In genomic region chr4:8766610-8767009, GRCh38 we compare ENCODE assay signal across 15 cellular contexts.
DNase-seq lines count a peak whose midpoint lies in the region; ATAC-seq and TF ChIP-seq lines count a peak whose summit lies in the region.
"Had no signal": no experiment of that assay in that cellular context is flagged by ENCODE, and none has a peak within 500 bp of the region (broad histone marks: within the 10 kb centered on the region; RNA-seq: fewer than 3 reads in every experiment).

No MANE protein-coding gene starts in this region.

- H3K4me3 Mint-ChIP-seq in activated naive CD4-positive, alpha-beta T cell treated with anti-CD3 and anti-CD28 coated beads, Interleukin-2, amount 10 ng/mL, durations not matched to agents 7 days and 5 days = no peak overlapping the region
- H3K4me3 Mint-ChIP-seq: CD8-positive, alpha-beta memory T cell had no signal

- no peak overlapping the region for H2AFZ ChIP-seq in MM.1S (ENCODE audit: low read length)

- H3K27ac ChIP-seq in WERI-Rb-1 (no peak overlapping the region), left lung (no peak overlapping the region), suprapubic skin (no peak overlapping the region), MM.1S (ENCODE audit: low read length) (no peak overlapping the region)
- H3K27ac ChIP-seq: KMS-11 had no signal

- no peaks in the 10 kb centered on the region for H3K27me3 ChIP-seq in WERI-Rb-1 (ENCODE audit: insufficient read depth, low read depth, severe bottlenecking)
- H3K27me3 ChIP-seq in left lung = peaks cover 0 to 75% of the 10 kb centered on the region in 2 donors
- peaks cover 49% of the 10 kb centered on the region for H3K27me3 ChIP-seq in suprapubic skin
- peaks cover 57% of the 10 kb centered on the region for H3K27me3 ChIP-seq in MM.1S (replicated peaks; ENCODE audit: insufficient read depth, low read length)

- H3K36me3 Mint-ChIP-seq in activated naive CD4-positive, alpha-beta T cell treated with anti-CD3 and anti-CD28 coated beads, Interleukin-2, amount 10 ng/mL, durations not matched to agents 7 days and 5 days = no peaks in the 10 kb centered on the region
- H3K36me3 Mint-ChIP-seq: CD8-positive, alpha-beta memory T cell had no signal

- peaks cover 2% of the 10 kb centered on the region for H3K9me3 Mint-ChIP-seq in activated naive CD4-positive, alpha-beta T cell treated with anti-CD3 and anti-CD28 coated beads, Interleukin-2, amount 10 ng/mL, durations not matched to agents 7 days and 5 days

- H3K4me1 Mint-ChIP-seq in activated naive CD4-positive, alpha-beta T cell treated with anti-CD3 and anti-CD28 coated beads, Interleukin-2, amount 10 ng/mL, durations not matched to agents 7 days and 5 days = no peaks in the 10 kb centered on the region
- H3K4me1 Mint-ChIP-seq: CD8-positive, alpha-beta memory T cell had no signal

- 82% methylated on average over 12 of the region's 12 CpGs for WGBS in suprapubic skin

- no peak for TF ChIP-seq POLR2A in suprapubic skin (IDR thresholded peaks at IDR 0.05)

- intact Hi-C loops in left lung (cut with DNase I) = no loop called here

- no peaks in the 10 kb centered on the region for H3K36me3 ChIP-seq in WERI-Rb-1
- H3K36me3 ChIP-seq in left lung = no peaks in the 10 kb centered on the region
- no peaks in the 10 kb centered on the region for H3K36me3 ChIP-seq in suprapubic skin
- H3K36me3 ChIP-seq in MM.1S (replicated peaks; ENCODE audit: insufficient read depth, low read length) = no peaks in the 10 kb centered on the region

- H3K4me3 ChIP-seq in WERI-Rb-1 (ENCODE audit: low read depth, low read length) (no peak overlapping the region), left lung (no peak overlapping the region), suprapubic skin (no peak overlapping the region), MM.1S (ENCODE audit: low read length) (no peak overlapping the region)

- no peak for TF ChIP-seq EP300 in suprapubic skin (IDR thresholded peaks at IDR 0.05)

- H3K27ac Mint-ChIP-seq in activated naive CD4-positive, alpha-beta T cell treated with anti-CD3 and anti-CD28 coated beads, Interleukin-2, amount 10 ng/mL, durations not matched to agents 7 days and 5 days = no peak overlapping the region
- H3K27ac Mint-ChIP-seq: CD8-positive, alpha-beta memory T cell had no signal

- no peaks in the 10 kb centered on the region for H3K9me2 ChIP-seq in MM.1S (replicated peaks; ENCODE audit: insufficient read depth, low read length)

- H3K4me2 ChIP-seq in MM.1S (ENCODE audit: low read depth, low read length) = no peak overlapping the region
- H3K4me2 ChIP-seq: KMS-11 had no signal

- no peaks in the 10 kb centered on the region for H3K27me3 Mint-ChIP-seq in activated naive CD4-positive, alpha-beta T cell treated with anti-CD3 and anti-CD28 coated beads, Interleukin-2, amount 10 ng/mL, durations not matched to agents 7 days and 5 days
- H3K27me3 Mint-ChIP-seq: CD8-positive, alpha-beta memory T cell had no signal

- CTCF ChIA-PET in activated naive CD4-positive, alpha-beta T cell treated with anti-CD3 and anti-CD28 coated beads, Interleukin-2, amount 10 ng/mL, durations not matched to agents 7 days and 5 days (lab: Charles Lee) = no interaction called here

- H3K9me3 ChIP-seq in WERI-Rb-1 (ENCODE audit: severe bottlenecking) (no peaks in the 10 kb centered on the region), left lung (no peaks in the 10 kb centered on the region), suprapubic skin (no peaks in the 10 kb centered on the region), MM.1S (replicated peaks; ENCODE audit: insufficient read depth, low read length) (no peaks in the 10 kb centered on the region)

- H3K4me1 ChIP-seq in left lung (no peaks in the 10 kb centered on the region), suprapubic skin (no peaks in the 10 kb centered on the region), MM.1S (ENCODE audit: low read length) (peaks cover 9% of the 10 kb centered on the region)

- H4K20me1 ChIP-seq in MM.1S (ENCODE audit: insufficient read depth, low read length) = no peaks in the 10 kb centered on the region

- no peak for TF ChIP-seq CTCF in WERI-Rb-1 (IDR thresholded peaks at IDR 0.05; ENCODE audit: low read depth, low read length)
- no peak for TF ChIP-seq CTCF in left lung (IDR thresholded peaks at IDR 0.05)
- no peak for TF ChIP-seq CTCF in suprapubic skin (IDR thresholded peaks at IDR 0.05)
- no peak for TF ChIP-seq CTCF in MM.1S (IDR thresholded peaks at IDR 0.05; ENCODE audit: low read length)

- peaks cover 3% of the 10 kb centered on the region; the same call in 1 of the 2 replicates for H3F3A ChIP-seq in MM.1S (ENCODE audit: insufficient read depth, low read length)

- no peak overlapping the region for H3K9ac ChIP-seq in MM.1S (ENCODE audit: low read length)
- H3K9ac ChIP-seq: KMS-11 had no signal

- H3K79me2 ChIP-seq in MM.1S (ENCODE audit: low read length) = no peaks in the 10 kb centered on the region

- ATAC-seq in left lung (no peak), HG02623 (IDR thresholded peaks at IDR 0.05; ENCODE audit: unreplicated experiment) (no peak)

- peak; percentile 4 for DNase-seq in activated naive CD4-positive, alpha-beta T cell treated with anti-CD3 and anti-CD28 coated beads, Interleukin-2, amount 10 ng/mL, durations not matched to agents 7 days and 5 days
- no peak for DNase-seq in activated naive CD4-positive, alpha-beta T cell (lab: John Stamatoyannopoulos, UW)
- DNase-seq in WERI-Rb-1 = peak; percentile 3
- peak; percentile 21 to 56 for DNase-seq in left lung
- peak; percentile 35 to 59 for DNase-seq in suprapubic skin (ENCODE audit: low spot score in 2 of 2)
- DNase-seq in MM.1S = no peak
- no peak for DNase-seq in activated CD4-positive, alpha-beta T cell treated with anti-CD3 and anti-CD28 coated beads, Interleukin-2, amount 50 U/mL, for 48 hours
- DNase-seq: 8988T, DMS79, NCI-H1048, NCI-H2081 treated with DMSO at 0.1 percent for 48 hours, NCI-H524 treated with DMSO at 0.1 percent for 48 hours had no signal

Comparison
In these comparisons a context has a peak if more than half of its experiments do, and no peak if none do; other contexts are left out.
1. DNase-seq: peak in activated naive CD4-positive, alpha-beta T cell treated with anti-CD3 and anti-CD28 coated beads, Interleukin-2, amount 10 ng/mL, durations not matched to agents 7 days and 5 days (single experiment), WERI-Rb-1 (single experiment), left lung (2 of 2) and suprapubic skin (2 of 2); none in activated naive CD4-positive, alpha-beta T cell (0 of 4), MM.1S (single experiment) and activated CD4-positive, alpha-beta T cell treated with anti-CD3 and anti-CD28 coated beads, Interleukin-2, amount 50 U/mL, for 48 hours (0 of 2).